Comparison of ENCODE assay signal across 9 cellular contexts in genomic region chr1:193185861-193186714, GRCh38.
DNase-seq lines count a peak whose midpoint lies in the region; ATAC-seq, FAIRE-seq and TF ChIP-seq lines count a peak whose summit lies in the region.
"Had no signal": no experiment of that assay in that cellular context is flagged by ENCODE, and none has a peak within 500 bp of the region (broad histone marks: within the 10 kb centered on the region; RNA-seq: fewer than 3 reads in every experiment).

Gene B3GALT2, minus strand, starts transcription at chr1:193186613. Its CDS starts 5,051 bp downstream, at chr1:193181562.

- peak within 1 kb of the TSS; percentile 11 for H3K4me3 ChIP-seq in astrocyte of the cerebellum (ENCODE audit: low read depth, low read length)
- peak within 1 kb of the TSS; percentile 33 for H3K4me3 ChIP-seq in skeletal muscle cell (ENCODE audit: low read depth, low read length)

- DNase-seq in NCI-H1105 treated with DMSO at 0.1 percent for 48 hours (lab: John Stamatoyannopoulos, UW) (peak; percentile 30), NCI-H1105 (lab: John Stamatoyannopoulos, UW) (no peak), NCI-H345 treated with DMSO at 0.1 percent for 48 hours (lab: John Stamatoyannopoulos, UW; ENCODE audit: unreplicated experiment) (peak; percentile 88), astrocyte of the cerebellum (ENCODE audit: low read depth) (no peak), hippocampal formation (lab: John Stamatoyannopoulos, UW) (peak; percentile 44 to 78), skeletal muscle cell (ENCODE audit: low read depth) (no peak), GM19239 (ENCODE audit: insufficient read length, low spot score) (no peak)

- ATAC-seq in HG03469 (IDR thresholded peaks at IDR 0.05; ENCODE audit: unreplicated experiment) = no peak

- FAIRE-seq in GM19239 (lab: Jason Lieb, UNC) = no peak
- FAIRE-seq: A204.1 had no signal

- in situ Hi-C loops in astrocyte of the cerebellum (cut with HindIII; ENCODE audit: low sequenced_read_pairs) = loop anchor here (25.0 kb wide), 1 partner anchor 1101 kb away; no protein-coding TSS in a partner anchor

- no peak for TF ChIP-seq CTCF in astrocyte of the cerebellum (IDR thresholded peaks at IDR 0.05; ENCODE audit: low read depth, low read length, missing control alignments)

Comparison
In these comparisons a context has a peak if more than half of its experiments do, and no peak if none do; other contexts are left out.
1. DNase-seq: peak in NCI-H1105 treated with DMSO at 0.1 percent for 48 hours (single experiment), NCI-H345 treated with DMSO at 0.1 percent for 48 hours (single experiment) and hippocampal formation (2 of 2); none in NCI-H1105 (single experiment), astrocyte of the cerebellum (single experiment), skeletal muscle cell (single experiment) and GM19239 (single experiment).